18 cellular contexts compared by ENCODE assay signal in genomic region chr15:93861956-93862741, GRCh38.
DNase-seq lines count a peak whose midpoint lies in the region; ATAC-seq and TF ChIP-seq lines count a peak whose summit lies in the region.
"Had no signal": no experiment of that assay in that cellular context is flagged by ENCODE, and none has a peak within 500 bp of the region (broad histone marks: within the 10 kb centered on the region; RNA-seq: fewer than 3 reads in every experiment).

No MANE protein-coding gene starts in this region.

- WGBS in smooth muscle cell (ENCODE audit: low lambda C conversion rate), result 88% methylated on average over 5 of the region's 5 CpGs

- no peaks in the 10 kb centered on the region for H4K20me1 ChIP-seq in smooth muscle cell (ENCODE audit: low read depth)

- no peaks in the 10 kb centered on the region for H3K27me3 ChIP-seq in CD8-positive, alpha-beta memory T cell (ENCODE audit: insufficient read depth, low read length, poor library complexity, severe bottlenecking)
- peaks cover 8% of the 10 kb centered on the region for H3K27me3 ChIP-seq in smooth muscle cell (ENCODE audit: low read depth)

- no peak overlapping the region for H3K9ac ChIP-seq in smooth muscle cell (ENCODE audit: low read depth)

- peaks cover 23 to 46% of the 10 kb centered on the region in 2 donors for H3K27me3 Mint-ChIP-seq in CD8-positive, alpha-beta memory T cell
- H3K27me3 Mint-ChIP-seq: B cell had no signal

- H3K36me3 Mint-ChIP-seq in CD8-positive, alpha-beta memory T cell, result no peaks in the 10 kb centered on the region

- no peak overlapping the region for H2AFZ ChIP-seq in smooth muscle cell (ENCODE audit: low read depth)

- CTCF ChIA-PET in CD8-positive, alpha-beta memory T cell (lab: Charles Lee), result no interaction called here

- ATAC-seq in GM18867 (IDR thresholded peaks at IDR 0.05; ENCODE audit: unreplicated experiment) (no peak), GM21367 (IDR thresholded peaks at IDR 0.05; ENCODE audit: unreplicated experiment) (no peak)
- ATAC-seq: left colon, Panc1 had no signal

- H3K79me2 ChIP-seq in smooth muscle cell (ENCODE audit: low read depth), result no peaks in the 10 kb centered on the region

- no peaks in the 10 kb centered on the region for H3K4me1 ChIP-seq in CD8-positive, alpha-beta memory T cell (ENCODE audit: insufficient read depth, low read length)
- no peaks in the 10 kb centered on the region for H3K4me1 ChIP-seq in smooth muscle cell (ENCODE audit: low read depth)
- H3K4me1 ChIP-seq: psoas muscle had no signal

- no peak for TF ChIP-seq POLR2A in NB4 (IDR thresholded peaks at IDR 0.05; ENCODE audit: extremely low read depth, insufficient read length)

- no peak for DNase-seq in CD8-positive, alpha-beta memory T cell
- peak; percentile 37 for DNase-seq in NB4 (ENCODE audit: low read depth)
- peak; percentile 26 for DNase-seq in epithelial cell of prostate (ENCODE audit: low read depth, low spot score)
- DNase-seq in retinal pigment epithelial cell (ENCODE audit: low read depth), result peak; percentile 44
- no peak for DNase-seq in smooth muscle cell (lab: John Stamatoyannopoulos, UW; ENCODE audit: unreplicated experiment)
- no peak for DNase-seq in DMS53 (lab: John Stamatoyannopoulos, UW)
- DNase-seq: activated CD8-positive, alpha-beta memory T cell treated with anti-CD3 and anti-CD28 coated beads, Interleukin-2, amount 50 U/mL, for 4 hours; cortex of kidney; DMS153; Karpas-422; NCI-H2029; NCI-H524 treated with DMSO at 0.1 percent for 48 hours had no signal

- H3K9me3 ChIP-seq in CD8-positive, alpha-beta memory T cell (ENCODE audit: low read length), result no peaks in the 10 kb centered on the region
- H3K9me3 ChIP-seq in smooth muscle cell (replicated peaks; ENCODE audit: low read depth), result no peaks in the 10 kb centered on the region
- H3K9me3 ChIP-seq: psoas muscle had no signal

- peaks cover 0 to 2% (median 0%) of the 10 kb centered on the region in 5 donors for H3K9me3 Mint-ChIP-seq in CD8-positive, alpha-beta memory T cell

- no peak overlapping the region for H3K27ac ChIP-seq in CD8-positive, alpha-beta memory T cell (ENCODE audit: low read depth, low read length)
- H3K27ac ChIP-seq in epithelial cell of prostate, result no peak overlapping the region
- no peak overlapping the region for H3K27ac ChIP-seq in smooth muscle cell (ENCODE audit: low read depth)
- H3K27ac ChIP-seq: psoas muscle had no signal

- H3K36me3 ChIP-seq in CD8-positive, alpha-beta memory T cell (ENCODE audit: insufficient read depth, low read length), result no peaks in the 10 kb centered on the region
- H3K36me3 ChIP-seq in smooth muscle cell (ENCODE audit: low read depth), result no peaks in the 10 kb centered on the region

- POLR2A ChIA-PET in CD8-positive, alpha-beta memory T cell (lab: Charles Lee), result no interaction called here

- no peak overlapping the region for H3K4me3 ChIP-seq in CD8-positive, alpha-beta memory T cell (ENCODE audit: low read length)
- H3K4me3 ChIP-seq in NB4 (ENCODE audit: low read depth, low read length), result peak overlapping the region; percentile 47
- no peak overlapping the region for H3K4me3 ChIP-seq in retinal pigment epithelial cell (ENCODE audit: low read length)
- no peak overlapping the region for H3K4me3 ChIP-seq in smooth muscle cell
- H3K4me3 ChIP-seq: psoas muscle had no signal

- TF ChIP-seq CTCF in NB4 (IDR thresholded peaks at IDR 0.05; ENCODE audit: low read depth, low read length) (no peak), retinal pigment epithelial cell (conservative IDR thresholded peaks at IDR 0.05; ENCODE audit: low read depth, low read length) (no peak), smooth muscle cell (IDR thresholded peaks at IDR 0.05; ENCODE audit: borderline replicate concordance, insufficient read depth, poor library complexity, severe bottlenecking) (no peak)

- H3K4me2 ChIP-seq in smooth muscle cell, result no peak overlapping the region

- H3K4me3 Mint-ChIP-seq in CD8-positive, alpha-beta memory T cell, result peak overlapping the region in 4 of 7 donors; percentile 4 to 74 (median 38)
- H3K4me3 Mint-ChIP-seq: B cell had no signal

- peaks cover 14 to 27% (median 17%) of the 10 kb centered on the region in 3 donors for H3K4me1 Mint-ChIP-seq in CD8-positive, alpha-beta memory T cell
- H3K4me1 Mint-ChIP-seq: B cell had no signal

- H3F3A ChIP-seq in smooth muscle cell (ENCODE audit: low read depth), result no peaks in the 10 kb centered on the region

- peak overlapping the region in 4 of 8 donors; percentile 8 to 63 (median 33) for H3K27ac Mint-ChIP-seq in CD8-positive, alpha-beta memory T cell
- H3K27ac Mint-ChIP-seq: B cell had no signal

Comparison
In these comparisons a context has a peak if more than half of its experiments do, and no peak if none do; other contexts are left out.
1. DNase-seq: peak in NB4 (single experiment), epithelial cell of prostate (single experiment) and retinal pigment epithelial cell (single experiment); none in CD8-positive, alpha-beta memory T cell (0 of 5), smooth muscle cell (single experiment) and DMS53 (single experiment).